In the genomic region with DNA sequence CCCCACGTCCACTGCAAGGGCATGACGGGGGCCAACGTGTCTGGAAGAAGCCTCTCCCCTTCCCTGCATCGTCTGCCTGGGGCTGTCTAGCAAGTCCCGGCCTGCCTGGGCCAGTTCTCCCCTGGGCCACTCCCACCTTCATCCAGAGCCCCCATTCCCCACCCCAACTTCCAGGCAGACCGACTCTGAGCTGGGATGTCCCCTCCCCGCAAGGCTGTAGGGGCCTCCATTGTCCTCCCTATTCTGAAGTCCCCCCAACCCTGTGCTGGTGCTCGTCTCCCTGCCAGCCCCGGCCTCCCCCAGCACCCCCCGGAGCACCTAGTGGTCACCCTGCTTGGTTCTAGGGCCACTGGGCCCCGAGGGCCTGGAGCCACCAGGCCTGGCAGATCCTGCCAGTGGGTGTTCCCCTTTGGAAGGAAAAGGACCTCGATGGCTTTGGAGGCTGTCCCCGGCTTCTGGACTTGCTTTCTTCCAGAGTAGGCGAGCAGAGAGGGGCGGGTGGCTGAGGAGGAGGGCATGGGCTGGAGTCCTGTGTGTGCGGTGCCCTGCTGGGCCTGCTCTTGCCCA, we compare ENCODE assay signal across 17 cellular contexts. TPM values are rescaled to one million over a fixed set of nuclear protein-coding genes. Genes with fewer than 3 reads are reported as not detected.
DNase-seq lines count a peak whose midpoint lies in the region; ATAC-seq, FAIRE-seq and TF ChIP-seq lines count a peak whose summit lies in the region.
"Had no signal": no experiment of that assay in that cellular context is flagged by ENCODE, and none has a peak within 500 bp of the region (broad histone marks: within the 10 kb centered on the region; RNA-seq: fewer than 3 reads in every experiment).

No MANE protein-coding gene starts in this region.

- no peak overlapping the region for H3K9ac ChIP-seq in H1 (replicated peaks in 1 of 4; ENCODE audit: extremely low read depth in 1 of 4, low read depth in 3 of 4, low read length in 3 of 4)
- H3K9ac ChIP-seq: parathyroid adenoma had no signal

- H4K8ac ChIP-seq in H1 (ENCODE audit: extremely low read depth, insufficient read depth, low read length) = peak overlapping the region; percentile 15; the same call in 1 of the 2 replicates

- no peak overlapping the region for H2BK20ac ChIP-seq in H1 (ENCODE audit: low read length)

- TF ChIP-seq EP300 in H1 (IDR thresholded peaks at IDR 0.05; ENCODE audit: borderline replicate concordance in 1 of 2, low read depth in 2 of 2, low read length in 2 of 2) = no peak

- H3K27me3 Mint-ChIP-seq in mesothelial cell of epicardium (ENCODE audit: low read depth) = no peaks in the 10 kb centered on the region

- peaks cover 5% of the 10 kb centered on the region; the same call in 1 of the 2 replicates for H3K23me2 ChIP-seq in H1 (ENCODE audit: low read depth, low read length)

- DNase-seq in Panc1 (ENCODE audit: low read depth, low spot score) = no peak
- no peak for DNase-seq in H1 (ENCODE audit: low read depth in 1 of 2, low spot score in 2 of 2)
- DNase-seq in mesothelial cell of epicardium (ENCODE audit: low spot score in 2 of 2, unreplicated experiment in 2 of 2) = no peak
- DNase-seq in NCI-H2171 treated with DMSO at 0.1 percent for 48 hours (lab: John Stamatoyannopoulos, UW) = no peak
- DNase-seq in amniotic stem cell (lab: John Stamatoyannopoulos, UW) = no peak
- no peak for DNase-seq in effector CD4-positive, alpha-beta T cell
- DNase-seq: activated CD8-positive, alpha-beta T cell treated with anti-CD3 and anti-CD28 coated beads, Interleukin-2, amount 10 ng/mL, durations not matched to agents 7 days and 5 days; activated T-cell treated with anti-CD3 and anti-CD28 coated beads, Interleukin-2, amount 50 U/mL, for 72 hours; DMS 273 treated with DMSO at 0.1 percent for 48 hours; hippocampal formation; SIG-M5; stimulated activated naive CD4-positive, alpha-beta T cell; T-helper 2 cell had no signal

- H3K4me1 ChIP-seq in Panc1 (ENCODE audit: control insufficient read depth, insufficient read depth, low read length) (peaks cover 80% of the 10 kb centered on the region), H1 (replicated peaks in 1 of 4; ENCODE audit: control insufficient read depth in 3 of 4, insufficient read depth in 4 of 4, low read length in 3 of 4) (peaks cover 0 to 49% (median 42%) of the 10 kb centered on the region in 4 experiments; a peak in 6 of 7 replicates), thymus (ENCODE audit: control insufficient read depth, insufficient read depth, low read length) (no peaks in the 10 kb centered on the region)

- H2BK5ac ChIP-seq in H1 (ENCODE audit: low read depth, low read length) = no peak overlapping the region; the same call in 1 of the 2 replicates

- in situ Hi-C loops in Panc1 (cut with HindIII; ENCODE audit: low pct_unique_long_range_greater_than_20kb, low sequenced_read_pairs) = no loop called here

- H3K36me3 ChIP-seq in Panc1 (ENCODE audit: control insufficient read depth, insufficient read depth, low read length) = no peaks in the 10 kb centered on the region; the same call in 1 of the 2 replicates
- H3K36me3 ChIP-seq in H1 (ENCODE audit: control insufficient read depth in 2 of 4, insufficient read depth in 4 of 4, low read length in 3 of 4) = no peaks in the 10 kb centered on the region
- H3K36me3 ChIP-seq in thymus (ENCODE audit: control insufficient read depth, insufficient read depth) = no peaks in the 10 kb centered on the region

- H4K20me1 ChIP-seq in H1 (replicated peaks in 1 of 2; ENCODE audit: control insufficient read depth in 1 of 2, insufficient read depth in 2 of 2, low read length in 2 of 2) = peaks cover 24 to 34% of the 10 kb centered on the region in 2 experiments

- no peak for FAIRE-seq in H1 (lab: Jason Lieb, UNC)

- no peak for TF ChIP-seq POLR2A in H1 (IDR thresholded peaks at IDR 0.05; ENCODE audit: control extremely low read depth in 1 of 2, low read depth in 2 of 2, low read length in 2 of 2)

- CTCF ChIA-PET in Panc1 (lab: Charles Lee) (interaction anchor here (0.6 kb wide), 1 partner anchor 44 kb away, joined by 14 read pairs; no protein-coding TSS in a partner anchor), H1 (lab: Charles Lee; ENCODE audit: partially characterized antibody) (interaction anchor here (1.5 to 8.6 kb wide), 4 partner anchors 10 to 83 kb away, joined by 3 to 69 read pairs (median 8); no protein-coding TSS in a partner anchor)

- H3K79me1 ChIP-seq in H1 (ENCODE audit: low read depth, low read length) = peaks cover 13% of the 10 kb centered on the region

- H3K4me2 ChIP-seq in H1 (ENCODE audit: insufficient read depth in 1 of 2, low read depth in 2 of 2, low read length in 2 of 2) = no peak overlapping the region

- no peak overlapping the region for H2BK15ac ChIP-seq in H1 (ENCODE audit: low read length)

- H2AK5ac ChIP-seq in H1 (ENCODE audit: low read depth, low read length) = no peak overlapping the region

- H3K14ac ChIP-seq in H1 (ENCODE audit: insufficient read length) = no peak overlapping the region

- no peak overlapping the region for H4K5ac ChIP-seq in H1 (ENCODE audit: insufficient read length, low read depth, low read length)

- H3K27me3 ChIP-seq in Panc1 (ENCODE audit: control insufficient read depth, insufficient read depth, low read length) (no peaks in the 10 kb centered on the region), H1 (replicated peaks in 1 of 4; ENCODE audit: control insufficient read depth in 3 of 4, extremely low read depth in 1 of 4, insufficient read depth in 3 of 4, low read length in 3 of 4) (no peaks in the 10 kb centered on the region), thymus (ENCODE audit: control insufficient read depth, insufficient read depth) (peaks cover 12% of the 10 kb centered on the region)

- H2AFZ ChIP-seq in H1 (ENCODE audit: low read length) = no peak overlapping the region
- H2AFZ ChIP-seq: parathyroid adenoma had no signal

- intact Hi-C loops in Panc1 (cut with micrococcal nuclease; ENCODE audit: unreplicated experiment) = no loop called here

- H3K9me3 ChIP-seq in Panc1 (ENCODE audit: control insufficient read depth, insufficient read depth, low read depth, low read length) = no peaks in the 10 kb centered on the region
- no peaks in the 10 kb centered on the region for H3K9me3 ChIP-seq in H1 (ENCODE audit: insufficient read depth in 2 of 2, low read depth in 1 of 2, low read length in 1 of 2)
- no peaks in the 10 kb centered on the region for H3K9me3 ChIP-seq in thymus (ENCODE audit: control insufficient read depth)

- H3K4me3 Mint-ChIP-seq in mesothelial cell of epicardium = peak overlapping the region; percentile 83
- H3K4me3 Mint-ChIP-seq: activated CD8-positive, alpha-beta T cell treated with anti-CD3 and anti-CD28 coated beads, Interleukin-2, amount 10 ng/mL, durations not matched to agents 7 days and 5 days; activated T-cell treated with anti-CD3 and anti-CD28 coated beads, Interleukin-2, amount 50 U/mL, for 72 hours; WTC11 had no signal

- H3K36me3 Mint-ChIP-seq in mesothelial cell of epicardium = no peaks in the 10 kb centered on the region
- H3K36me3 Mint-ChIP-seq: WTC11 had no signal

- TF ChIP-seq RAD21 in H1 (IDR thresholded peaks at IDR 0.05 in 1 of 2, conservative IDR thresholded peaks at IDR 0.05 in 1 of 2; ENCODE audit: low read depth in 2 of 2, low read length in 2 of 2) = no peak

- no peak overlapping the region for H2BK120ac ChIP-seq in H1 (replicated peaks; ENCODE audit: low read depth, low read length)

- no peak overlapping the region for H3K56ac ChIP-seq in H1 (replicated peaks; ENCODE audit: insufficient read length, low read depth, low read length)

- H3K79me2 ChIP-seq in H1 (ENCODE audit: control insufficient read depth in 1 of 2, insufficient read depth in 2 of 2, low read length in 2 of 2) = peaks cover 0 to 80% of the 10 kb centered on the region in 2 experiments; a peak in 3 of 4 replicates

- peak overlapping the region; percentile 92 for H3K27ac ChIP-seq in Panc1 (ENCODE audit: low read length)
- H3K27ac ChIP-seq in H1 (ENCODE audit: low read depth, low read length) = no peak overlapping the region; the same call in 1 of the 2 replicates
- H3K27ac ChIP-seq in thymus (ENCODE audit: low read depth) = peak overlapping the region; percentile 66
- H3K27ac ChIP-seq: parathyroid adenoma had no signal

- no peak overlapping the region for H3K4ac ChIP-seq in H1 (replicated peaks; ENCODE audit: insufficient read length, low read depth, low read length)

- 0 out of 2 replicates have a peak overlapping the region, but pooled peaks have one; percentile 5 for H2BK12ac ChIP-seq in H1 (ENCODE audit: low read depth, low read length)

- H3K23ac ChIP-seq in H1 (ENCODE audit: insufficient read length) = no peak overlapping the region

- H3K4me1 Mint-ChIP-seq in mesothelial cell of epicardium = peaks cover 62% of the 10 kb centered on the region

- POLR2A ChIA-PET in Panc1 (lab: Charles Lee) (interaction anchor here (0.6 kb wide), 1 partner anchor 31 kb away, joined by 5 read pairs; no protein-coding TSS in a partner anchor), H1 (lab: Charles Lee; ENCODE audit: partially characterized antibody) (interaction anchor here (0.6 to 8.9 kb wide), 5 partner anchors 12 to 49 kb away, joined by 3 to 80 read pairs (median 5); a partner anchor contains a TSS)

- H3K27ac Mint-ChIP-seq in mesothelial cell of epicardium = peak overlapping the region; percentile 71
- H3K27ac Mint-ChIP-seq: activated CD8-positive, alpha-beta T cell treated with anti-CD3 and anti-CD28 coated beads, Interleukin-2, amount 10 ng/mL, durations not matched to agents 7 days and 5 days; activated T-cell treated with anti-CD3 and anti-CD28 coated beads, Interleukin-2, amount 50 U/mL, for 72 hours; WTC11 had no signal

- WGBS in H1 (ENCODE audit: extremely low coverage in 1 of 2, insufficient coverage in 1 of 2, insufficient read length in 1 of 2, insufficient replicate concordance in 2 of 2, low coverage in 1 of 2, low lambda C conversion rate in 2 of 2, missing lambda C conversion rate in 1 of 2), 2 experiments = 91% methylated on average over 10 of the region's 16 CpGs; no CpG with 5 or more reads in 1 of the 2 experiments
- WGBS in thymus = 91% methylated on average over 16 of the region's 16 CpGs

- TF ChIP-seq CTCF in Panc1 (IDR thresholded peaks at IDR 0.05) (no peak), H1 (IDR thresholded peaks at IDR 0.05; ENCODE audit: control extremely low read depth in 1 of 3, insufficient read depth in 1 of 3, low read depth in 1 of 3, low read length in 3 of 3) (no peak), mesothelial cell of epicardium (IDR thresholded peaks at IDR 0.05; ENCODE audit: unreplicated experiment) (no peak)

- no peak for ATAC-seq in Panc1
- ATAC-seq in GM19452 (IDR thresholded peaks at IDR 0.05; ENCODE audit: unreplicated experiment) = no peak
- ATAC-seq: activated CD8-positive, alpha-beta T cell treated with anti-CD3 and anti-CD28 coated beads, Interleukin-2, amount 10 ng/mL, durations not matched to agents 7 days and 5 days; activated T-cell treated with anti-CD3 and anti-CD28 coated beads, Interleukin-2, amount 50 U/mL, for 72 hours; WTC11 had no signal

- H3K4me3 ChIP-seq in Panc1 (ENCODE audit: low read depth in 2 of 2, low read length in 2 of 2) (peak overlapping the region in 1 of 2 experiments; percentile 17; a peak in 1 of 4 replicates), H1 (ENCODE audit: extremely low read depth in 1 of 4, insufficient read depth in 2 of 4, low read depth in 3 of 4, low read length in 4 of 4) (no peak overlapping the region), thymus (ENCODE audit: low read length) (no peak overlapping the region)

- H3K18ac ChIP-seq in H1 (ENCODE audit: extremely low read depth, low read length) = no peak overlapping the region; the same call in 1 of the 2 replicates

- BruUV-seq in Panc1 (replicated peaks; lab: Mats Ljungman, UMichigan) = no TSS peak

- H3K9me3 Mint-ChIP-seq in mesothelial cell of epicardium = no peaks in the 10 kb centered on the region
- H3K9me3 Mint-ChIP-seq: activated T-cell treated with anti-CD3 and anti-CD28 coated beads, Interleukin-2, amount 50 U/mL, for 72 hours; WTC11 had no signal

- H4K91ac ChIP-seq in H1 (replicated peaks; ENCODE audit: insufficient read length, low read length) = no peak overlapping the region

RNA-seq across cellular contexts. Expression of a gene that starts 4.8 kb away (rescaled TPM):
- total RNA-seq in Panc1 (2021; ENCODE audit: unreplicated experiment) (87.3 TPM), mesothelial cell of epicardium (78.2 to 80.3 TPM (median 79.6 TPM) in 3 replicates)
- 78.7 TPM for polyA plus RNA-seq in Panc1 (2012; ENCODE audit: insufficient read length)
- 17.4 and 18.6 TPM in 2 replicates for total RNA-seq in H1 (2021; fragmentation: NEBNext Ultra II Directional; extraction: Animal tissue kit (Norgen Biotek cat#: 25700))
- polyA plus RNA-seq in H1 (2011; rRNA removed) (4.3 and 7.6 TPM in 2 replicates), thymus (3.0 TPM)
- 2.7 TPM for polyA plus RNA-seq in H1 (2011; cell fraction: cytosol; rRNA removed)
- polyA plus RNA-seq in H1 (2011; cell fraction: nucleus; rRNA removed) = 8.4 TPM
- 8.3 to 13.8 TPM (median 12.3 TPM) in 4 replicates for polyA plus RNA-seq in H1 (2012, experiment 1 of 2)
- polyA plus RNA-seq in H1 (2012, experiment 2 of 2) = 11.8 TPM
- polyA plus RNA-seq in H1 (2013, experiment 1 of 2) = 9.4 TPM
- 9.5 TPM for polyA plus RNA-seq in H1 (2013, experiment 2 of 2)
- polyA minus RNA-seq in H1 (2011; rRNA and poly(A)+ RNA removed) = 2.0 and 3.2 TPM in 2 replicates
- 7.0 TPM for polyA minus RNA-seq in H1 (2011; cell fraction: cytosol; rRNA and poly(A)+ RNA removed)
- 5.7 TPM for polyA minus RNA-seq in H1 (2011; cell fraction: nucleus; rRNA and poly(A)+ RNA removed)

RNA-seq across cellular contexts. Expression of a gene that starts 30.5 kb away (rescaled TPM):
- total RNA-seq in Panc1 (2021; ENCODE audit: unreplicated experiment) (104 TPM), mesothelial cell of epicardium (31.8 to 35.6 TPM (median 33.6 TPM) in 3 replicates)
- 105 TPM for polyA plus RNA-seq in Panc1 (2012; ENCODE audit: insufficient read length)
- 78.3 and 84.4 TPM in 2 replicates for total RNA-seq in H1 (2021; fragmentation: NEBNext Ultra II Directional; extraction: Animal tissue kit (Norgen Biotek cat#: 25700))
- polyA plus RNA-seq in H1 (2011; rRNA removed) (198 and 228 TPM in 2 replicates), thymus (86.9 TPM)
- polyA plus RNA-seq in H1 (2011; cell fraction: cytosol; rRNA removed) = 154 TPM
- 131 TPM for polyA plus RNA-seq in H1 (2011; cell fraction: nucleus; rRNA removed)
- 57.3 to 96.0 TPM (median 90.9 TPM) in 4 replicates for polyA plus RNA-seq in H1 (2012, experiment 1 of 2)
- 222 TPM for polyA plus RNA-seq in H1 (2012, experiment 2 of 2)
- 161 TPM for polyA plus RNA-seq in H1 (2013, experiment 1 of 2)
- polyA plus RNA-seq in H1 (2013, experiment 2 of 2) = 151 TPM
- 12.3 and 15.6 TPM in 2 replicates for polyA minus RNA-seq in H1 (2011; rRNA and poly(A)+ RNA removed)
- polyA minus RNA-seq in H1 (2011; cell fraction: cytosol; rRNA and poly(A)+ RNA removed) = 31.5 TPM
- polyA minus RNA-seq in H1 (2011; cell fraction: nucleus; rRNA and poly(A)+ RNA removed) = 32.7 TPM

RNA-seq across cellular contexts. Expression of a gene that starts 47.8 kb away (rescaled TPM):
- total RNA-seq in Panc1 (2021; ENCODE audit: unreplicated experiment) (11.1 TPM), mesothelial cell of epicardium (28.8 to 33.7 TPM (median 29.5 TPM) in 3 replicates)
- 18.7 TPM for polyA plus RNA-seq in Panc1 (2012; ENCODE audit: insufficient read length)
- 41.0 and 41.6 TPM in 2 replicates for total RNA-seq in H1 (2021; fragmentation: NEBNext Ultra II Directional; extraction: Animal tissue kit (Norgen Biotek cat#: 25700))
- polyA plus RNA-seq in H1 (2011; rRNA removed) (16.1 and 21.3 TPM in 2 replicates), thymus (8.7 TPM)
- polyA plus RNA-seq in H1 (2011; cell fraction: cytosol; rRNA removed) = 20.1 TPM
- polyA plus RNA-seq in H1 (2011; cell fraction: nucleus; rRNA removed) = 40.5 TPM
- polyA plus RNA-seq in H1 (2012, experiment 1 of 2) = 20.6 to 34.7 TPM (median 28.3 TPM) in 4 replicates
- polyA plus RNA-seq in H1 (2012, experiment 2 of 2) = 17.6 TPM
- polyA plus RNA-seq in H1 (2013, experiment 1 of 2) = 18.0 TPM
- 18.0 TPM for polyA plus RNA-seq in H1 (2013, experiment 2 of 2)
- 29.6 and 44.4 TPM in 2 replicates for polyA minus RNA-seq in H1 (2011; rRNA and poly(A)+ RNA removed)
- polyA minus RNA-seq in H1 (2011; cell fraction: cytosol; rRNA and poly(A)+ RNA removed) = 36.2 TPM
- polyA minus RNA-seq in H1 (2011; cell fraction: nucleus; rRNA and poly(A)+ RNA removed) = 30.1 TPM

RNA-seq across cellular contexts. Expression of a gene that starts 51.0 kb away (rescaled TPM):
- total RNA-seq in Panc1 (2021; ENCODE audit: unreplicated experiment) = 33.5 TPM
- 34.7 TPM for polyA plus RNA-seq in Panc1 (2012; ENCODE audit: insufficient read length)
- total RNA-seq in H1 (2021; fragmentation: NEBNext Ultra II Directional; extraction: Animal tissue kit (Norgen Biotek cat#: 25700)) = 9.6 and 10.1 TPM in 2 replicates
- 11.3 and 25.2 TPM in 2 replicates for polyA plus RNA-seq in H1 (2011; rRNA removed)
- polyA plus RNA-seq in H1 (2011; cell fraction: cytosol; rRNA removed) = 7.2 TPM
- 15.2 TPM for polyA plus RNA-seq in H1 (2011; cell fraction: nucleus; rRNA removed)
- 3.4 to 8.6 TPM (median 7.8 TPM) in 4 replicates for polyA plus RNA-seq in H1 (2012, experiment 1 of 2)
- 6.1 TPM for polyA plus RNA-seq in H1 (2012, experiment 2 of 2)
- polyA plus RNA-seq in H1 (2013, experiment 1 of 2) = 16.7 TPM
- 14.5 TPM for polyA plus RNA-seq in H1 (2013, experiment 2 of 2)
- 3.4 and 4.5 TPM in 2 replicates for polyA minus RNA-seq in H1 (2011; rRNA and poly(A)+ RNA removed)
- 11.4 TPM for polyA minus RNA-seq in H1 (2011; cell fraction: cytosol; rRNA and poly(A)+ RNA removed)
- 22.5 TPM for polyA minus RNA-seq in H1 (2011; cell fraction: nucleus; rRNA and poly(A)+ RNA removed)
- 36.7 to 37.6 TPM (median 37.5 TPM) in 3 replicates for total RNA-seq in mesothelial cell of epicardium
- 3.6 TPM for polyA plus RNA-seq in thymus
- total RNA-seq: activated CD8-positive, alpha-beta T cell treated with anti-CD3 and anti-CD28 coated beads, Interleukin-2, amount 10 ng/mL, durations not matched to agents 7 days and 5 days; activated T-cell treated with anti-CD3 and anti-CD28 coated beads, Interleukin-2, amount 50 U/mL, for 72 hours had no signal
